27 cellular contexts compared by ENCODE assay signal in genomic region chr9:134957165-134957944, GRCh38. TPM values are rescaled to one million over a fixed set of nuclear protein-coding genes. Genes with fewer than 3 reads are reported as not detected.
DNase-seq lines count a peak whose midpoint lies in the region; ATAC-seq and TF ChIP-seq lines count a peak whose summit lies in the region.
"Had no signal": no experiment of that assay in that cellular context is flagged by ENCODE, and none has a peak within 500 bp of the region (broad histone marks: within the 10 kb centered on the region; RNA-seq: fewer than 3 reads in every experiment).

No MANE protein-coding gene starts in this region.

- H3K27ac ChIP-seq in heart left ventricle (no peak overlapping the region), WERI-Rb-1 (peak overlapping the region; percentile 69)
- H3K27ac ChIP-seq: parathyroid adenoma, right atrium auricular region, SK-N-MC, testis, uterus had no signal

- ATAC-seq in Right ventricle myocardium superior (ENCODE audit: poor library complexity) (no peak), heart left ventricle (no peak), GM21390 (IDR thresholded peaks at IDR 0.05; ENCODE audit: unreplicated experiment) (no peak)
- ATAC-seq: stimulated activated naive CD8-positive, alpha-beta T cell treated with anti-CD3 and anti-CD28 coated beads, Interleukin-15, Interleukin-2, amounts not matched to agents 100 U/mL and 50 U/mL, for 24 hours had no signal

- H3K36me3 ChIP-seq in heart left ventricle (no peaks in the 10 kb centered on the region), WERI-Rb-1 (no peaks in the 10 kb centered on the region)
- H3K36me3 ChIP-seq: HAP-1, right atrium auricular region, uterus had no signal

- H3K4me3 ChIP-seq in heart left ventricle (no peak overlapping the region), WERI-Rb-1 (ENCODE audit: low read depth, low read length) (no peak overlapping the region)
- H3K4me3 ChIP-seq: HAP-1, lung, right atrium auricular region, SK-N-MC, testis, uterus had no signal

- H3K4me1 ChIP-seq in heart left ventricle = peaks cover 0 to 17% (median 0%) of the 10 kb centered on the region in 12 donors
- H3K4me1 ChIP-seq: HAP-1, parathyroid adenoma, testis, uterus had no signal

- no peak overlapping the region for H3K27ac Mint-ChIP-seq in type B pancreatic cell
- H3K27ac Mint-ChIP-seq: CD4-positive, alpha-beta memory T cell had no signal

- H3K4me1 Mint-ChIP-seq in type B pancreatic cell (ENCODE audit: unreplicated experiment) = no peaks in the 10 kb centered on the region
- H3K4me1 Mint-ChIP-seq: CD4-positive, alpha-beta memory T cell; neural crest cell had no signal

- H3K27me3 ChIP-seq in heart left ventricle (no peaks in the 10 kb centered on the region), WERI-Rb-1 (ENCODE audit: insufficient read depth, low read depth, severe bottlenecking) (no peaks in the 10 kb centered on the region)
- H3K27me3 ChIP-seq: right atrium auricular region, testis, uterus had no signal

- intact Hi-C loops in Right ventricle myocardium superior (cut with DNase I) = no loop called here
- intact Hi-C loops in heart left ventricle (cut with DNase I) = no loop called here

- H3K4me3 Mint-ChIP-seq in type B pancreatic cell = no peak overlapping the region
- H3K4me3 Mint-ChIP-seq: CD4-positive, alpha-beta memory T cell; neural crest cell had no signal

- H3K36me3 Mint-ChIP-seq in type B pancreatic cell = no peaks in the 10 kb centered on the region
- H3K36me3 Mint-ChIP-seq: CD4-positive, alpha-beta memory T cell had no signal

- peaks cover 4% of the 10 kb centered on the region for H3K9me3 Mint-ChIP-seq in type B pancreatic cell
- H3K9me3 Mint-ChIP-seq: CD4-positive, alpha-beta memory T cell; neural crest cell had no signal

- H3K9me3 ChIP-seq in heart left ventricle = peaks cover 0 to 5% (median 0%) of the 10 kb centered on the region in 12 donors
- H3K9me3 ChIP-seq in WERI-Rb-1 (ENCODE audit: severe bottlenecking) = peaks cover 9% of the 10 kb centered on the region
- H3K9me3 ChIP-seq: right atrium auricular region, testis, uterus had no signal

- H3K27me3 Mint-ChIP-seq in type B pancreatic cell = no peaks in the 10 kb centered on the region

- TF ChIP-seq POLR2A in heart left ventricle (IDR thresholded peaks at IDR 0.05) = no peak

- DNase-seq in Right ventricle myocardium superior (peak; percentile 6), heart left ventricle (no peak), WERI-Rb-1 (peak; percentile 74), medulla oblongata (ENCODE audit: extremely low spot score) (peak; percentile 62), type B pancreatic cell (ENCODE audit: extremely low spot score, unreplicated experiment) (peak; percentile 40), glomerular visceral epithelial cell (ENCODE audit: extremely low spot score) (no peak), OCI-M2 (lab: John Stamatoyannopoulos, UW; ENCODE audit: unreplicated experiment) (no peak)
- DNase-seq: activated naive CD4-positive, alpha-beta T cell treated with Interleukin-2 at 50 U/mL for 16 hours; activated T-cell treated with anti-CD3 and anti-CD28 coated beads, Interleukin-2, amount 50 U/mL, for 48 hours; CD4-positive, alpha-beta memory T cell; central memory CD4-positive, alpha-beta T cell; IMR-90; NCI-H2107; NCI-H345; NCI-H69; stimulated activated CD4-positive, alpha-beta T cell treated with anti-CD3 and anti-CD28 coated beads, Interleukin-2, amount 100 ng/mL, for 24 hours; stimulated activated naive CD8-positive, alpha-beta T cell treated with anti-CD3 and anti-CD28 coated beads, Interleukin-15, Interleukin-2, amounts not matched to agents 100 U/mL and 50 U/mL, for 24 hours; testis; uterus had no signal

- 86 to 90% (median 87%) methylated on average over 9 of the region's 9 CpGs for WGBS in heart left ventricle, 4 donors

- TF ChIP-seq CTCF in heart left ventricle (IDR thresholded peaks at IDR 0.05) (no peak), WERI-Rb-1 (IDR thresholded peaks at IDR 0.05; ENCODE audit: low read depth, low read length) (0 out of 2 replicates have a peak, but pooled peaks have one; percentile 2), type B pancreatic cell (conservative IDR thresholded peaks at IDR 0.05) (no peak)

RNA-seq across cellular contexts. Expression of gene FCN1, which starts 39.6 kb away (rescaled TPM):
- 4.0 TPM for total RNA-seq in Right ventricle myocardium superior
- total RNA-seq in heart left ventricle = 10 to 100 TPM in 2 of 9 donors, 1 to 10 TPM in 6, under 1 TPM in 1; 0.81 to 87.5 (median 1.6) TPM
- 1 to 10 TPM in 1 of 2 donors, under 1 TPM in 1; 0.95 to 3.2 TPM for polyA plus RNA-seq in heart left ventricle
- not detected in 2 replicates for total RNA-seq in type B pancreatic cell (ENCODE audit: low replicate concordance)
- total RNA-seq: IMR-90; neural crest cell; T-helper 1 cell treated with Interleukin-12 subunit alpha and Interleukin-12 subunit beta and Interleukin-4 antibody, amounts not matched to agents 30 ng/mL and 1 ng/mL, for 36 hours had no signal
- polyA plus RNA-seq: IMR-90 had no signal

Comparison
In these comparisons a context has a peak if more than half of its experiments do, and no peak if none do; other contexts are left out.
1. DNase-seq: peak in Right ventricle myocardium superior (single experiment), WERI-Rb-1 (single experiment), medulla oblongata (single experiment) and type B pancreatic cell (single experiment); none in heart left ventricle (0 of 5), glomerular visceral epithelial cell (single experiment) and OCI-M2 (single experiment).